ENCODE assay signal across 8 cellular contexts in genomic region chr15:40252438-40253178, GRCh38. TPM values are rescaled to one million over a fixed set of nuclear protein-coding genes. Genes with fewer than 3 reads are reported as not detected.
DNase-seq lines count a peak whose midpoint lies in the region; ATAC-seq lines count a peak whose summit lies in the region.

No MANE protein-coding gene starts in this region.

- CTCF ChIA-PET in activated naive CD4-positive, alpha-beta T cell treated with anti-CD3 and anti-CD28 coated beads for 36 hours (lab: Charles Lee) = interaction anchor here (0.6 kb wide), 1 partner anchor 29 kb away, joined by 4 read pairs; no protein-coding TSS in a partner anchor

- peaks cover 21% of the 10 kb centered on the region for H3K27me3 Mint-ChIP-seq in activated naive CD4-positive, alpha-beta T cell treated with anti-CD3 and anti-CD28 coated beads for 36 hours (ENCODE audit: low read depth)
- peaks cover 35% of the 10 kb centered on the region for H3K27me3 Mint-ChIP-seq in T-helper 17 cell

- H3K36me3 Mint-ChIP-seq in activated naive CD4-positive, alpha-beta T cell treated with anti-CD3 and anti-CD28 coated beads for 36 hours (ENCODE audit: low read depth) = no peaks in the 10 kb centered on the region
- H3K36me3 Mint-ChIP-seq in T-helper 17 cell (ENCODE audit: low read depth) = no peaks in the 10 kb centered on the region

- peaks cover 4% of the 10 kb centered on the region for H3K4me1 Mint-ChIP-seq in activated naive CD4-positive, alpha-beta T cell treated with anti-CD3 and anti-CD28 coated beads for 36 hours (ENCODE audit: low read depth)
- peaks cover 9% of the 10 kb centered on the region for H3K4me1 Mint-ChIP-seq in T-helper 17 cell

- peak; percentile 59 for ATAC-seq in T-helper 17 cell

- no peaks in the 10 kb centered on the region for H3K9me3 Mint-ChIP-seq in activated naive CD4-positive, alpha-beta T cell treated with anti-CD3 and anti-CD28 coated beads for 36 hours

- no peak overlapping the region for H3K27ac Mint-ChIP-seq in activated naive CD4-positive, alpha-beta T cell treated with anti-CD3 and anti-CD28 coated beads for 36 hours
- H3K27ac Mint-ChIP-seq in T-helper 17 cell = no peak overlapping the region

- intact Hi-C loops in activated naive CD4-positive, alpha-beta T cell treated with anti-CD3 and anti-CD28 coated beads for 36 hours (cut with micrococcal nuclease) = no loop called here
- intact Hi-C loops in head of caudate nucleus (cut with DNase I) = no loop called here

- no peak for DNase-seq in activated naive CD4-positive, alpha-beta T cell treated with anti-CD3 and anti-CD28 coated beads for 36 hours
- no peak for DNase-seq in activated naive CD4-positive, alpha-beta T cell treated with anti-CD3 and anti-CD28 coated beads, Interleukin-2, amount 50 U/mL, for 16 hours
- DNase-seq in T-helper 17 cell (no peak), fibroblast of peridontal ligament (ENCODE audit: extremely low read depth) (peak; percentile 9), occipital lobe (lab: John Stamatoyannopoulos, UW) (peak; percentile 27), SIG-M5 (lab: John Stamatoyannopoulos, UW) (no peak), head of caudate nucleus (no peak), NCI-H1694 (lab: John Stamatoyannopoulos, UW) (no peak)

- no peaks in the 10 kb centered on the region for H3K9me3 ChIP-seq in T-helper 17 cell (ENCODE audit: control insufficient read depth, low read length, poor library complexity, severe bottlenecking)

- H3K4me3 Mint-ChIP-seq in activated naive CD4-positive, alpha-beta T cell treated with anti-CD3 and anti-CD28 coated beads for 36 hours = peak overlapping the region; percentile 60
- peak overlapping the region; percentile 83 for H3K4me3 Mint-ChIP-seq in T-helper 17 cell

RNA-seq across cellular contexts. Expression of gene PAK6, which starts 13.7 kb away (rescaled TPM):
- not detected for total RNA-seq in activated naive CD4-positive, alpha-beta T cell treated with anti-CD3 and anti-CD28 coated beads for 36 hours
- total RNA-seq in T-helper 17 cell (not detected), occipital lobe (11.2 TPM)

RNA-seq across cellular contexts. Expression of gene ANKRD63, which starts 30.3 kb away (rescaled TPM):
- total RNA-seq in activated naive CD4-positive, alpha-beta T cell treated with anti-CD3 and anti-CD28 coated beads for 36 hours = not detected
- total RNA-seq in T-helper 17 cell (under 1 TPM in 1 of 2 donors, not detected in 1; 0.42 TPM), occipital lobe (not detected)

RNA-seq across cellular contexts. Expression of gene PLCB2, which starts 55.1 kb away (rescaled TPM):
- total RNA-seq in activated naive CD4-positive, alpha-beta T cell treated with anti-CD3 and anti-CD28 coated beads for 36 hours = 10 to 100 TPM; 55.0 to 56.7 TPM
- total RNA-seq in T-helper 17 cell (100 to 1,000 TPM; 228 to 238 TPM), occipital lobe (3.3 TPM)

Comparison
In these comparisons a context has a peak if more than half of its experiments do, and no peak if none do; other contexts are left out.
1. DNase-seq: peak in fibroblast of peridontal ligament (single experiment) and occipital lobe (single experiment); none in activated naive CD4-positive, alpha-beta T cell treated with anti-CD3 and anti-CD28 coated beads for 36 hours (single experiment), activated naive CD4-positive, alpha-beta T cell treated with anti-CD3 and anti-CD28 coated beads, Interleukin-2, amount 50 U/mL, for 16 hours (single experiment), T-helper 17 cell (0 of 3), SIG-M5 (single experiment), head of caudate nucleus (0 of 42) and NCI-H1694 (single experiment).
2. RNA of gene PAK6, which starts 13.7 kb away (total RNA-seq): 11.2 TPM in occipital lobe (single experiment); not detected in T-helper 17 cell and not detected in activated naive CD4-positive, alpha-beta T cell treated with anti-CD3 and anti-CD28 coated beads for 36 hours; every median in the first group is over 10 times any median in the second.
3. RNA of gene PLCB2, which starts 55.1 kb away (total RNA-seq): 228 to 238 TPM in T-helper 17 cell and 55.0 to 56.7 TPM in activated naive CD4-positive, alpha-beta T cell treated with anti-CD3 and anti-CD28 coated beads for 36 hours; 3.3 TPM in occipital lobe (single experiment); every median in the first group is over 10 times any median in the second.